Comparison of ENCODE assay signal across 16 cellular contexts in genomic region chr1:52008074-52008809, GRCh38. TPM values are rescaled to one million over a fixed set of nuclear protein-coding genes. Genes with fewer than 3 reads are reported as not detected.
"Had no signal": no experiment of that assay in that cellular context is flagged by ENCODE, and none has a peak within 500 bp of the region (broad histone marks: within the 10 kb centered on the region; RNA-seq: fewer than 3 reads in every experiment).

No MANE protein-coding gene starts in this region.

- FAIRE-seq: keratinocyte had no signal

- H3K36me3 Mint-ChIP-seq: memory B cell, T-cell had no signal

- H3K27ac Mint-ChIP-seq: memory B cell, T-cell had no signal

- H3K9me3 ChIP-seq: gastrocnemius medialis, heart right ventricle, left ventricle myocardium inferior, sigmoid colon, suprapubic skin had no signal

- H3K27ac ChIP-seq: coronary artery, epithelial cell of prostate, gastrocnemius medialis, heart right ventricle, left ventricle myocardium inferior, sigmoid colon, suprapubic skin had no signal

- DNase-seq: activated CD4-positive, alpha-beta T cell treated with anti-CD3 and anti-CD28 coated beads for 48 hours; activated naive CD4-positive, alpha-beta T cell treated with Interleukin-2 at 50 U/mL for 16 hours; effector CD4-positive, alpha-beta T cell; gastrocnemius medialis; heart right ventricle; left ventricle myocardium inferior; sigmoid colon; stimulated activated CD4-positive, alpha-beta T cell treated with anti-CD3 and anti-CD28 coated beads, Interleukin-12 subunit alpha, Interleukin-12 subunit beta, amount 100 ng/mL, for 4 hours; stimulated activated naive CD4-positive, alpha-beta T cell treated with Interleukin-2 at 50 U/mL for 16 hours; T-cell had no signal

- H3K4me3 Mint-ChIP-seq: memory B cell, T-cell had no signal

- H3K4me3 ChIP-seq: coronary artery, gastrocnemius medialis, heart right ventricle, left ventricle myocardium inferior, sigmoid colon, suprapubic skin had no signal

- H3K36me3 ChIP-seq: gastrocnemius medialis, heart right ventricle, left ventricle myocardium inferior, sigmoid colon, suprapubic skin had no signal

- H3K9me3 Mint-ChIP-seq: memory B cell, T-cell had no signal

- H3K4me1 ChIP-seq: gastrocnemius medialis, heart right ventricle, left ventricle myocardium inferior had no signal

- ATAC-seq: gastrocnemius medialis, heart right ventricle, T-cell had no signal

- H3K4me1 Mint-ChIP-seq: memory B cell, T-cell had no signal

- H3K27me3 ChIP-seq: sigmoid colon had no signal

RNA-seq across cellular contexts. Expression of gene RAB3B, which starts 17.7 kb away (rescaled TPM):
- total RNA-seq: cardiac septum, left ventricle myocardium inferior had no signal
